ENCODE assay signal across 16 cellular contexts in genomic region chr11:67114275-67114896, GRCh38. TPM values are rescaled to one million over a fixed set of nuclear protein-coding genes. Genes with fewer than 3 reads are reported as not detected.
DNase-seq lines count a peak whose midpoint lies in the region; ATAC-seq and TF ChIP-seq lines count a peak whose summit lies in the region.
"Had no signal": no experiment of that assay in that cellular context is flagged by ENCODE, and none has a peak within 500 bp of the region (broad histone marks: within the 10 kb centered on the region; RNA-seq: fewer than 3 reads in every experiment).

No MANE protein-coding gene starts in this region.

- H3K27ac ChIP-seq in thyroid gland, result no peak overlapping the region
- no peak overlapping the region for H3K27ac ChIP-seq in vagina

- H3K4me1 ChIP-seq in thyroid gland, result peaks cover 0 to 22% of the 10 kb centered on the region in 2 donors
- H3K4me1 ChIP-seq in vagina, result no peaks in the 10 kb centered on the region

- TF ChIP-seq POLR2A in thyroid gland (IDR thresholded peaks at IDR 0.05) (no peak), vagina (IDR thresholded peaks at IDR 0.05) (no peak)

- no peaks in the 10 kb centered on the region for H3K27me3 Mint-ChIP-seq in activated naive CD4-positive, alpha-beta T cell treated with anti-CD3 and anti-CD28 coated beads, Interleukin-2, amount 50 U/mL, for 24 hours
- peaks cover 36% of the 10 kb centered on the region for H3K27me3 Mint-ChIP-seq in activated naive CD4-positive, alpha-beta T cell treated with anti-CD3 and anti-CD28 coated beads, Interleukin-2, amount 10 ng/mL, durations not matched to agents 7 days and 5 days
- no peaks in the 10 kb centered on the region for H3K27me3 Mint-ChIP-seq in central memory CD8-positive, alpha-beta T cell

- H3K4me1 Mint-ChIP-seq in activated naive CD4-positive, alpha-beta T cell treated with anti-CD3 and anti-CD28 coated beads, Interleukin-2, amount 50 U/mL, for 24 hours, result peaks cover 18% of the 10 kb centered on the region
- H3K4me1 Mint-ChIP-seq in activated naive CD4-positive, alpha-beta T cell treated with anti-CD3 and anti-CD28 coated beads, Interleukin-2, amount 10 ng/mL, durations not matched to agents 7 days and 5 days, result peaks cover 17% of the 10 kb centered on the region
- peaks cover 18% of the 10 kb centered on the region for H3K4me1 Mint-ChIP-seq in central memory CD8-positive, alpha-beta T cell

- ATAC-seq in central memory CD8-positive, alpha-beta T cell (replicated peaks; ENCODE audit: extremely low read depth, poor library complexity, severe bottlenecking), result no peak
- no peak for ATAC-seq in HG03442 (IDR thresholded peaks at IDR 0.05; ENCODE audit: unreplicated experiment)

- CTCF ChIA-PET in activated naive CD4-positive, alpha-beta T cell treated with anti-CD3 and anti-CD28 coated beads, Interleukin-2, amount 10 ng/mL, durations not matched to agents 7 days and 5 days (lab: Charles Lee), result no interaction called here

- 63 to 66% methylated on average over 10 of the region's 10 CpGs for WGBS in thyroid gland, 2 donors

- peak overlapping the region; percentile 23 for H3K27ac Mint-ChIP-seq in activated naive CD4-positive, alpha-beta T cell treated with anti-CD3 and anti-CD28 coated beads, Interleukin-2, amount 50 U/mL, for 24 hours
- no peak overlapping the region for H3K27ac Mint-ChIP-seq in activated naive CD4-positive, alpha-beta T cell treated with anti-CD3 and anti-CD28 coated beads, Interleukin-2, amount 10 ng/mL, durations not matched to agents 7 days and 5 days
- H3K27ac Mint-ChIP-seq in central memory CD8-positive, alpha-beta T cell (ENCODE audit: low read depth), result peak overlapping the region; percentile 25

- H3K36me3 ChIP-seq in thyroid gland (no peaks in the 10 kb centered on the region), vagina (no peaks in the 10 kb centered on the region)

- H3K4me3 Mint-ChIP-seq in activated naive CD4-positive, alpha-beta T cell treated with anti-CD3 and anti-CD28 coated beads, Interleukin-2, amount 50 U/mL, for 24 hours, result no peak overlapping the region
- H3K4me3 Mint-ChIP-seq in activated naive CD4-positive, alpha-beta T cell treated with anti-CD3 and anti-CD28 coated beads, Interleukin-2, amount 10 ng/mL, durations not matched to agents 7 days and 5 days, result no peak overlapping the region
- no peak overlapping the region for H3K4me3 Mint-ChIP-seq in central memory CD8-positive, alpha-beta T cell

- H3K4me3 ChIP-seq in thyroid gland (replicated peaks in 1 of 3) (no peak overlapping the region), vagina (no peak overlapping the region)

- DNase-seq in activated naive CD4-positive, alpha-beta T cell treated with anti-CD3 and anti-CD28 coated beads, Interleukin-2, amount 10 ng/mL, durations not matched to agents 7 days and 5 days, result no peak
- DNase-seq in central memory CD8-positive, alpha-beta T cell (ENCODE audit: low spot score in 2 of 2), result no peak
- DNase-seq in mesenteric fat pad (ENCODE audit: low spot score) (peak; percentile 35), thyroid gland (peak; percentile 43 to 53), vagina (ENCODE audit: extremely low spot score in 2 of 2) (no peak), superior temporal gyrus (ENCODE audit: extremely low spot score) (no peak)
- DNase-seq: DMS153; H7; NCI-H1417 treated with DMSO at 0.1 percent for 48 hours; NCI-H2029; NCI-H2171; NCI-H446; NK-92 treated with Interleukin-12 subunit alpha and Interleukin-12 subunit beta, amount 100 ng/mL, for 24 hours; SHP77 treated with DMSO at 0.1 percent for 48 hours had no signal

- intact Hi-C loops in thyroid gland (cut with DNase I) (no loop called here), vagina (cut with DNase I) (no loop called here)

- no peak for TF ChIP-seq CTCF in thyroid gland (IDR thresholded peaks at IDR 0.05)
- TF ChIP-seq CTCF in vagina (IDR thresholded peaks at IDR 0.05), result no peak

- no peaks in the 10 kb centered on the region for H3K36me3 Mint-ChIP-seq in activated naive CD4-positive, alpha-beta T cell treated with anti-CD3 and anti-CD28 coated beads, Interleukin-2, amount 50 U/mL, for 24 hours
- no peaks in the 10 kb centered on the region for H3K36me3 Mint-ChIP-seq in activated naive CD4-positive, alpha-beta T cell treated with anti-CD3 and anti-CD28 coated beads, Interleukin-2, amount 10 ng/mL, durations not matched to agents 7 days and 5 days
- peaks cover 5% of the 10 kb centered on the region for H3K36me3 Mint-ChIP-seq in central memory CD8-positive, alpha-beta T cell (ENCODE audit: insufficient read depth)

- H3K9me3 ChIP-seq in thyroid gland (no peaks in the 10 kb centered on the region), vagina (no peaks in the 10 kb centered on the region)

- H3K9me3 Mint-ChIP-seq in activated naive CD4-positive, alpha-beta T cell treated with anti-CD3 and anti-CD28 coated beads, Interleukin-2, amount 50 U/mL, for 24 hours, result no peaks in the 10 kb centered on the region
- H3K9me3 Mint-ChIP-seq in activated naive CD4-positive, alpha-beta T cell treated with anti-CD3 and anti-CD28 coated beads, Interleukin-2, amount 10 ng/mL, durations not matched to agents 7 days and 5 days, result no peaks in the 10 kb centered on the region
- no peaks in the 10 kb centered on the region for H3K9me3 Mint-ChIP-seq in central memory CD8-positive, alpha-beta T cell

- H3K27me3 ChIP-seq in thyroid gland, result no peaks in the 10 kb centered on the region
- H3K27me3 ChIP-seq in vagina, result no peaks in the 10 kb centered on the region

RNA-seq across cellular contexts. Expression of gene KDM2A, which starts 4.7 kb away (rescaled TPM):
- total RNA-seq in mesenteric fat pad, result 77.3 TPM
- 10 to 100 TPM; 38.7 to 88.1 (median 73.5) TPM for total RNA-seq in thyroid gland
- 51.8 TPM for total RNA-seq in vagina

RNA-seq across cellular contexts. Expression of gene RHOD, which starts 57.7 kb away (rescaled TPM):
- total RNA-seq in mesenteric fat pad (22.2 TPM), thyroid gland (10 to 100 TPM; 27.8 to 85.2 (median 56.8) TPM), vagina (26.5 TPM)

Comparison
In these comparisons a context has a peak if more than half of its experiments do, and no peak if none do; other contexts are left out.
1. DNase-seq: peak in mesenteric fat pad (single experiment) and thyroid gland (2 of 2); none in activated naive CD4-positive, alpha-beta T cell treated with anti-CD3 and anti-CD28 coated beads, Interleukin-2, amount 10 ng/mL, durations not matched to agents 7 days and 5 days (single experiment), central memory CD8-positive, alpha-beta T cell (0 of 2), vagina (0 of 2) and superior temporal gyrus (single experiment).